In genomic region chr1:151768351-151769066, GRCh38 we compare ENCODE assay signal across 9 cellular contexts. TPM values are rescaled to one million over a fixed set of nuclear protein-coding genes. Genes with fewer than 3 reads are reported as not detected.
"Had no signal": no experiment of that assay in that cellular context is flagged by ENCODE, and none has a peak within 500 bp of the region (broad histone marks: within the 10 kb centered on the region; RNA-seq: fewer than 3 reads in every experiment).

No MANE protein-coding gene starts in this region.

RNA-seq across cellular contexts. Expression of gene LINGO4, which starts 36.7 kb away (rescaled TPM):
- total RNA-seq: ascending aorta, gastroesophageal sphincter, occipital lobe, WTC11 had no signal

RNA-seq across cellular contexts. Expression of gene RIIAD1, which starts 47.2 kb away (rescaled TPM):
- total RNA-seq: activated CD8-positive, alpha-beta T cell treated with anti-CD3 and anti-CD28 coated beads, Interleukin-2, amount 10 ng/mL, durations not matched to agents 7 days and 5 days; activated T-helper 1 cell treated with anti-CD3 and anti-CD28 coated beads, Interleukin-12 subunit alpha, Interleukin-12 subunit beta, Interleukin-2, Interleukin-4 antibody, amounts not matched to agents 30 ng/mL and 10 ng/mL and 1 ng/mL, durations not matched to agents 14 hours and 24 hours and 36 hours; ascending aorta; T-cell; ureter; WTC11 had no signal

RNA-seq across cellular contexts. Expression of gene CELF3, which starts 51.9 kb away (rescaled TPM):
- total RNA-seq: activated CD8-positive, alpha-beta T cell treated with anti-CD3 and anti-CD28 coated beads, Interleukin-2, amount 10 ng/mL, durations not matched to agents 7 days and 5 days; activated T-helper 1 cell treated with anti-CD3 and anti-CD28 coated beads, Interleukin-12 subunit alpha, Interleukin-12 subunit beta, Interleukin-2, Interleukin-4 antibody, amounts not matched to agents 30 ng/mL and 10 ng/mL and 1 ng/mL, durations not matched to agents 14 hours and 24 hours and 36 hours; ascending aorta; cardiac septum; T-cell; ureter had no signal
